In the genomic region with DNA sequence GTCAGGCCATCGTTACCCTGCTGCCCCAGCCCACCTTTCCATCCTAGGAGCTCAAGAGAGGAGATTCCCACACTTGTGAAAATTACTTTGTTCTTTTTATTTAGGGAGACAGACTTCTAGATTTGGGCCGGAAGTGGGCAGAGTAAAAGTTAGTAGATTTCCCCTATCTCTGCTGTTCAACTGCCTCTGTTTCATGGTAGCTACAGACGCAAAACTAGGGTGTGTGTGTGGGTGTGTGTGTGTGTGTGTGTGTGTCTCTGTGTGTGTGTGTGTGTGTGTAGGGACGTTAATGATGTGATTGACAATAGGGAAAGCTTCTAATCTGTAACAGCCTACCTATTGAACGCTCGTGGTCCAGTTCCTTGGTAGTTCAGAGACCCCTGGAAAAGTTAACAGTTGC, we compare ENCODE assay signal across 11 cellular contexts. TPM values are rescaled to one million over a fixed set of nuclear protein-coding genes. Genes with fewer than 3 reads are reported as not detected.
DNase-seq lines count a peak whose midpoint lies in the region; ATAC-seq and TF ChIP-seq lines count a peak whose summit lies in the region.
"Had no signal": no experiment of that assay in that cellular context is flagged by ENCODE, and none has a peak within 500 bp of the region (broad histone marks: within the 10 kb centered on the region; RNA-seq: fewer than 3 reads in every experiment).

No MANE protein-coding gene starts in this region.

- peak in 1 of 5 donors; percentile 24 for DNase-seq in CD8-positive, alpha-beta memory T cell
- no peak for DNase-seq in H7
- no peak for DNase-seq in activated T-helper 1 cell treated with anti-CD3 and anti-CD28 coated beads, Interleukin-12 subunit alpha, Interleukin-12 subunit beta, Interleukin-2, Interleukin-4 antibody, amounts not matched to agents 30 ng/mL and 10 ng/mL and 1 ng/mL, durations not matched to agents 14 hours and 24 hours and 36 hours (ENCODE audit: low spot score)
- DNase-seq in natural killer cell = no peak
- no peak for DNase-seq in kidney tubule cell (ENCODE audit: low spot score)
- no peak for DNase-seq in occipital lobe (lab: John Stamatoyannopoulos, UW)
- DNase-seq in CD1c-positive myeloid dendritic cell (ENCODE audit: extremely low spot score) = no peak
- DNase-seq: MG63, PC-3 had no signal

- H3K4me3 ChIP-seq in CD8-positive, alpha-beta memory T cell (ENCODE audit: low read length) = peak overlapping the region; percentile 15
- H3K4me3 ChIP-seq in H7 (ENCODE audit: insufficient read depth, low read depth, low read length) = 0 out of 2 replicates have a peak overlapping the region, but pooled peaks have one; percentile 24
- H3K4me3 ChIP-seq: GM12878, MG63, psoas muscle had no signal

- peak in 1 of 3 donors; percentile 40 for ATAC-seq in natural killer cell
- ATAC-seq: GM12878, PC-3, psoas muscle had no signal

- no peaks in the 10 kb centered on the region for H3K27me3 ChIP-seq in CD8-positive, alpha-beta memory T cell (ENCODE audit: insufficient read depth, low read length, poor library complexity, severe bottlenecking)
- peaks cover 4% of the 10 kb centered on the region for H3K27me3 ChIP-seq in H7 (ENCODE audit: control insufficient read depth, insufficient read depth, low read length)

- no peaks in the 10 kb centered on the region for H3K36me3 Mint-ChIP-seq in CD8-positive, alpha-beta memory T cell
- no peaks in the 10 kb centered on the region for H3K36me3 Mint-ChIP-seq in activated T-helper 1 cell treated with anti-CD3 and anti-CD28 coated beads, Interleukin-12 subunit alpha, Interleukin-12 subunit beta, Interleukin-2, Interleukin-4 antibody, amounts not matched to agents 30 ng/mL and 10 ng/mL and 1 ng/mL, durations not matched to agents 14 hours and 24 hours and 36 hours (ENCODE audit: low read depth)
- no peaks in the 10 kb centered on the region for H3K36me3 Mint-ChIP-seq in natural killer cell

- H3K4me1 ChIP-seq in CD8-positive, alpha-beta memory T cell (ENCODE audit: insufficient read depth, low read length) = no peaks in the 10 kb centered on the region
- H3K4me1 ChIP-seq: psoas muscle had no signal

- TF ChIP-seq CTCF in natural killer cell (IDR thresholded peaks at IDR 0.05) = no peak

- intact Hi-C loops in activated T-helper 1 cell treated with anti-CD3 and anti-CD28 coated beads, Interleukin-12 subunit alpha, Interleukin-12 subunit beta, Interleukin-2, Interleukin-4 antibody, amounts not matched to agents 30 ng/mL and 10 ng/mL and 1 ng/mL, durations not matched to agents 14 hours and 24 hours and 36 hours (cut with micrococcal nuclease) = no loop called here
- intact Hi-C loops in natural killer cell (cut with micrococcal nuclease) = no loop called here

- H3K9me3 Mint-ChIP-seq in CD8-positive, alpha-beta memory T cell = no peaks in the 10 kb centered on the region
- no peaks in the 10 kb centered on the region for H3K9me3 Mint-ChIP-seq in activated T-helper 1 cell treated with anti-CD3 and anti-CD28 coated beads, Interleukin-12 subunit alpha, Interleukin-12 subunit beta, Interleukin-2, Interleukin-4 antibody, amounts not matched to agents 30 ng/mL and 10 ng/mL and 1 ng/mL, durations not matched to agents 14 hours and 24 hours and 36 hours
- no peaks in the 10 kb centered on the region for H3K9me3 Mint-ChIP-seq in natural killer cell

- POLR2A ChIA-PET in CD8-positive, alpha-beta memory T cell (lab: Charles Lee) = interaction anchor here (0.6 to 1.0 kb wide), 2 partner anchors 93 to 241 kb away, joined by 3 read pairs; no protein-coding TSS in a partner anchor

- H3K27me3 Mint-ChIP-seq in CD8-positive, alpha-beta memory T cell = no peaks in the 10 kb centered on the region
- H3K27me3 Mint-ChIP-seq in activated T-helper 1 cell treated with anti-CD3 and anti-CD28 coated beads, Interleukin-12 subunit alpha, Interleukin-12 subunit beta, Interleukin-2, Interleukin-4 antibody, amounts not matched to agents 30 ng/mL and 10 ng/mL and 1 ng/mL, durations not matched to agents 14 hours and 24 hours and 36 hours (ENCODE audit: insufficient read depth) = peaks cover 3% of the 10 kb centered on the region
- no peaks in the 10 kb centered on the region for H3K27me3 Mint-ChIP-seq in natural killer cell (ENCODE audit: low read depth in 2 of 2)

- peaks cover 0 to 5% (median 2%) of the 10 kb centered on the region in 3 donors for H3K4me1 Mint-ChIP-seq in CD8-positive, alpha-beta memory T cell
- no peaks in the 10 kb centered on the region for H3K4me1 Mint-ChIP-seq in activated T-helper 1 cell treated with anti-CD3 and anti-CD28 coated beads, Interleukin-12 subunit alpha, Interleukin-12 subunit beta, Interleukin-2, Interleukin-4 antibody, amounts not matched to agents 30 ng/mL and 10 ng/mL and 1 ng/mL, durations not matched to agents 14 hours and 24 hours and 36 hours (ENCODE audit: low read depth)
- H3K4me1 Mint-ChIP-seq in natural killer cell = peaks cover 0 to 11% of the 10 kb centered on the region in 2 donors

- H3K36me3 ChIP-seq in CD8-positive, alpha-beta memory T cell (ENCODE audit: insufficient read depth, low read length) = no peaks in the 10 kb centered on the region
- no peaks in the 10 kb centered on the region for H3K36me3 ChIP-seq in H7 (replicated peaks; ENCODE audit: control insufficient read depth, insufficient read depth, low read length)
- H3K36me3 ChIP-seq: MG63 had no signal

- H3K4me3 Mint-ChIP-seq in CD8-positive, alpha-beta memory T cell = peak overlapping the region; percentile 68 to 85 (median 84)
- peak overlapping the region; percentile 79 for H3K4me3 Mint-ChIP-seq in activated T-helper 1 cell treated with anti-CD3 and anti-CD28 coated beads, Interleukin-12 subunit alpha, Interleukin-12 subunit beta, Interleukin-2, Interleukin-4 antibody, amounts not matched to agents 30 ng/mL and 10 ng/mL and 1 ng/mL, durations not matched to agents 14 hours and 24 hours and 36 hours
- H3K4me3 Mint-ChIP-seq in natural killer cell = peak overlapping the region; percentile 80

- H3K27ac Mint-ChIP-seq in CD8-positive, alpha-beta memory T cell = peak overlapping the region; percentile 22 to 96 (median 90)
- peak overlapping the region; percentile 59 for H3K27ac Mint-ChIP-seq in activated T-helper 1 cell treated with anti-CD3 and anti-CD28 coated beads, Interleukin-12 subunit alpha, Interleukin-12 subunit beta, Interleukin-2, Interleukin-4 antibody, amounts not matched to agents 30 ng/mL and 10 ng/mL and 1 ng/mL, durations not matched to agents 14 hours and 24 hours and 36 hours
- H3K27ac Mint-ChIP-seq in natural killer cell = peak overlapping the region; percentile 21 to 82

- H3K27ac ChIP-seq in CD8-positive, alpha-beta memory T cell (ENCODE audit: low read depth, low read length) = peak overlapping the region; percentile 30
- H3K27ac ChIP-seq: psoas muscle had no signal

- H3K9me3 ChIP-seq in CD8-positive, alpha-beta memory T cell (ENCODE audit: low read length) = no peaks in the 10 kb centered on the region
- H3K9me3 ChIP-seq: MG63, psoas muscle had no signal

- CTCF ChIA-PET in CD8-positive, alpha-beta memory T cell (lab: Charles Lee) = no interaction called here

RNA-seq across cellular contexts. Expression of gene PSMA8, which starts 0.4 kb away (rescaled TPM):
- 1 to 10 TPM; 1.4 to 1.7 TPM for total RNA-seq in CD8-positive, alpha-beta memory T cell
- 2.1 TPM for polyA plus RNA-seq in CD8-positive, alpha-beta memory T cell
- total RNA-seq in H7 (2014; rRNA removed; shearing (Covaris generic)) = not detected in 2 replicates
- total RNA-seq in activated T-helper 1 cell treated with anti-CD3 and anti-CD28 coated beads, Interleukin-12 subunit alpha, Interleukin-12 subunit beta, Interleukin-2, Interleukin-4 antibody, amounts not matched to agents 30 ng/mL and 10 ng/mL and 1 ng/mL, durations not matched to agents 14 hours and 24 hours and 36 hours = 0.44 and 0.49 TPM in 2 replicates
- total RNA-seq in natural killer cell = 1 to 10 TPM in 1 of 3 donors, not detected in 2; 1.3 TPM
- total RNA-seq in occipital lobe = not detected
- total RNA-seq: GM12878, PC-3, psoas muscle had no signal
- polyA plus RNA-seq: psoas muscle had no signal

RNA-seq across cellular contexts. Expression of gene SS18, which starts 43.7 kb away (rescaled TPM):
- total RNA-seq in CD8-positive, alpha-beta memory T cell = 10 to 100 TPM; 52.8 to 55.5 TPM
- 41.3 TPM for polyA plus RNA-seq in CD8-positive, alpha-beta memory T cell
- 97.6 and 112 TPM in 2 replicates for total RNA-seq in H7 (2014; rRNA removed; shearing (Covaris generic))
- 64.4 and 72.4 TPM in 2 replicates for total RNA-seq in activated T-helper 1 cell treated with anti-CD3 and anti-CD28 coated beads, Interleukin-12 subunit alpha, Interleukin-12 subunit beta, Interleukin-2, Interleukin-4 antibody, amounts not matched to agents 30 ng/mL and 10 ng/mL and 1 ng/mL, durations not matched to agents 14 hours and 24 hours and 36 hours
- 10 to 100 TPM; 72.2 to 92.2 (median 77.7) TPM for total RNA-seq in natural killer cell
- total RNA-seq in occipital lobe = 68.0 TPM
